In the genomic region with DNA sequence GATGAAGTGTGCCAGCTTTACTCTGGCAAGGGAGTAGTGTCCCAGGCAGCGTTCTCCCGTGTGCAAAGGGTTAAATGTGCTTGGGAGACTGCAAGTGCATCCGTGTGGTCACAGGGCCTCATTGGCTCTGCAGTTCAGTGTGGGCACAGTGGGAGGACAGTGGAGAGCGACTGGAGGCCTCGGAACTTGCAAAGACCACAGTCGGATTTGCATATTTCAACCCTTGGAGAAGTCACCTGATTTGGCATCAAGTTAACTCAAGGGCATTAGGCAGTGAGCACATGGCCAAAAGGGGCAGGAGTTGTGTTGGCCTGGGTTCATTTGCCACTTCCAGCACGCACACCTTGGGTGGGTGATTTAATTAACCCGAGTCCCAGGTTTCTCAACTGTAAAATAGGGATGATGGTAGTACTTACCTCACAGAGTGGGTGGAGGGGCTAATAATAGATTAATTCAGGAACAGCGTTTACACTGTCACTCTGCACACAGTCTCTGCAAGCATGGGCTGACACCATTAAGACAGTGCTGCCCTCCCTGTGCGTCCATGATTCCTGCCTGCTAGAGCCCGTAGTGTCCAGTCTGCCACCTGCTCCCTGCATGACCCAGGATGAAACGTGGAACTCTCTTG, we compare ENCODE assay signal across 10 cellular contexts. TPM values are rescaled to one million over a fixed set of nuclear protein-coding genes. Genes with fewer than 3 reads are reported as not detected.
A peak's percentile ranks its signal among the peaks of the same experiment; 100 is the strongest.
DNase-seq lines count a peak whose midpoint lies in the region; ATAC-seq, FAIRE-seq and TF ChIP-seq lines count a peak whose summit lies in the region.
"Had no signal": no experiment of that assay in that cellular context is flagged by ENCODE, and none has a peak within 500 bp of the region (broad histone marks: within the 10 kb centered on the region; RNA-seq: fewer than 3 reads in every experiment).

No MANE protein-coding gene starts in this region.

- dilution Hi-C loops in IMR-90 (cut with HindIII; ENCODE audit: low sequenced_read_pairs, unreplicated experiment), result no loop called here

- RAD21 ChIA-PET in GM12878 (lab: Charles Lee; ENCODE audit: unreplicated experiment), result interaction anchor here (0.6 to 1.6 kb wide), 2 partner anchors 39 to 366 kb away, joined by 3 to 6 read pairs; no protein-coding TSS in a partner anchor

- H3K79me1 ChIP-seq in IMR-90 (ENCODE audit: low read depth in 1 of 2, low read length in 2 of 2) (peaks cover 22 to 61% of the 10 kb centered on the region in 2 experiments), neuronal stem cell (ENCODE audit: low read depth, low read length) (no peaks in the 10 kb centered on the region)

- H4K5ac ChIP-seq in IMR-90 (ENCODE audit: low read depth, low read length), result peak overlapping the region; percentile 53

- TF ChIP-seq CTCF in CD8-positive, alpha-beta T cell (IDR thresholded peaks at IDR 0.05), result no peak
- TF ChIP-seq CTCF in IMR-90 (conservative IDR thresholded peaks at IDR 0.05; ENCODE audit: low read depth, low read length), result no peak
- TF ChIP-seq CTCF in GM12878 (IDR thresholded peaks at IDR 0.05 in 2 of 3, conservative IDR thresholded peaks at IDR 0.05 in 1 of 3; ENCODE audit: control insufficient read depth in 2 of 3, extremely low read depth in 1 of 3, insufficient read depth in 1 of 3, low read depth in 3 of 3, low read length in 3 of 3), result no peak

- 0 out of 2 replicates have a peak overlapping the region, but pooled peaks have one; percentile 5 for H3K9ac ChIP-seq in IMR-90 (ENCODE audit: low read depth, low read length)
- no peak overlapping the region for H3K9ac ChIP-seq in GM12878 (ENCODE audit: control insufficient read depth, insufficient read depth, low read length)
- no peak overlapping the region for H3K9ac ChIP-seq in neuronal stem cell (ENCODE audit: low read depth, low read length, poor library complexity)

- intact Hi-C loops in CD8-positive, alpha-beta T cell (cut with DNase I, micrococcal nuclease), result no loop called here
- intact Hi-C loops in IMR-90 (cut with micrococcal nuclease), result loop anchor here (2.0 kb wide), 1 partner anchor 17 kb away; no protein-coding TSS in a partner anchor
- intact Hi-C loops in GM12878 (cut with micrococcal nuclease; ENCODE audit: unreplicated experiment), result no loop called here

- H2BK12ac ChIP-seq in neuronal stem cell (ENCODE audit: low read length), result no peak overlapping the region

- H3K9me3 Mint-ChIP-seq in CD8-positive, alpha-beta T cell, result no peaks in the 10 kb centered on the region

- peaks cover 8% of the 10 kb centered on the region; the same call in 1 of the 2 replicates for H4K20me1 ChIP-seq in IMR-90 (ENCODE audit: insufficient read depth, low read length)
- H4K20me1 ChIP-seq in GM12878 (ENCODE audit: control insufficient read depth, insufficient read depth), result no peaks in the 10 kb centered on the region

- in situ Hi-C loops in IMR-90 (cut with MboI; ENCODE audit: low sequenced_read_pairs) (no loop called here), GM12878 (cut with MboI) (no loop called here)

- H3K4me3 ChIP-seq in CD8-positive, alpha-beta T cell (ENCODE audit: low read depth, low read length), result no peak overlapping the region
- H3K4me3 ChIP-seq in IMR-90 (ENCODE audit: insufficient read depth, low read depth, low read length) (no peak overlapping the region), GM12878 (0 out of 2 replicates have a peak overlapping the region, but pooled peaks have one; percentile 8), neuronal stem cell (ENCODE audit: low read length in 2 of 2) (no peak overlapping the region)
- H3K4me3 ChIP-seq: colonic mucosa had no signal

- 60% methylated on average over 6 of the region's 12 CpGs; no CpG with 5 or more reads in 1 of the 2 experiments for WGBS in IMR-90 (ENCODE audit: extremely low coverage in 2 of 2, insufficient read length in 1 of 2), 2 experiments
- WGBS in GM12878 (ENCODE audit: insufficient coverage, insufficient replicate concordance, low lambda C conversion rate, missing lambda C conversion rate), result 32% methylated on average over 12 of the region's 12 CpGs
- no CpG with 5 or more reads among the region's 12 CpGs for WGBS in neuronal stem cell (ENCODE audit: extremely low coverage in 2 of 2, insufficient read length in 2 of 2, insufficient replicate concordance in 1 of 2), 2 donors

- H3K4me3 Mint-ChIP-seq in CD8-positive, alpha-beta T cell, result no peak overlapping the region

- H3K4me1 ChIP-seq in CD8-positive, alpha-beta T cell (ENCODE audit: insufficient read depth, low read length), result peaks cover 46% of the 10 kb centered on the region
- H3K4me1 ChIP-seq in IMR-90 (ENCODE audit: control insufficient read depth, insufficient read depth, low read length) (peaks cover 43% of the 10 kb centered on the region), GM12878 (ENCODE audit: control insufficient read depth, insufficient read depth, low read length) (peaks cover 71% of the 10 kb centered on the region), neuronal stem cell (ENCODE audit: control insufficient read depth in 2 of 2, insufficient read depth in 1 of 2, low read depth in 1 of 2, low read length in 2 of 2) (peaks cover 0 to 1% of the 10 kb centered on the region in 2 donors)

- H2AK9ac ChIP-seq in IMR-90 (replicated peaks; ENCODE audit: low read depth, low read length, poor library complexity), result peak overlapping the region; percentile 74

- H2BK120ac ChIP-seq in IMR-90 (ENCODE audit: low read depth, low read length) (peak overlapping the region; percentile 69), neuronal stem cell (ENCODE audit: low read depth, low read length) (no peak overlapping the region)

- SMC1A ChIA-PET in GM12878 (lab: Charles Lee; ENCODE audit: uncharacterized antibody, unreplicated experiment), result interaction anchor here (1.5 to 8.8 kb wide), 3 partner anchors 7 to 19 kb away, joined by 4 to 148 read pairs (median 10); partner anchors contain the start of gene JADE2

- peaks cover 82% of the 10 kb centered on the region for H3K36me3 Mint-ChIP-seq in CD8-positive, alpha-beta T cell

- H2BK20ac ChIP-seq in IMR-90 (ENCODE audit: low read depth, low read length), result peak overlapping the region; percentile 57

- H4K8ac ChIP-seq in IMR-90 (ENCODE audit: low read depth in 2 of 2, low read length in 2 of 2), result peak overlapping the region in 1 of 2 experiments; percentile 41; a peak in 2 of 4 replicates
- no peak overlapping the region for H4K8ac ChIP-seq in neuronal stem cell (ENCODE audit: low read depth, low read length)

- H3K27ac ChIP-seq in CD8-positive, alpha-beta T cell (ENCODE audit: low read depth, low read length), result no peak overlapping the region
- H3K27ac ChIP-seq in IMR-90 (ENCODE audit: insufficient read depth, low read length) (peak overlapping the region; percentile 66), GM12878 (ENCODE audit: control insufficient read depth, insufficient read depth) (peak overlapping the region; percentile 35; the same call in 1 of the 2 replicates), neuronal stem cell (replicated peaks; ENCODE audit: low read length) (no peak overlapping the region)
- H3K27ac ChIP-seq: colonic mucosa had no signal

- peak overlapping the region; percentile 75 for H3K18ac ChIP-seq in IMR-90 (ENCODE audit: low read depth, low read length)
- no peak overlapping the region for H3K18ac ChIP-seq in neuronal stem cell (ENCODE audit: low read length)

- H2BK15ac ChIP-seq in IMR-90 (ENCODE audit: low read depth, low read length) (peak overlapping the region; percentile 42; the same call in 2 of the 3 replicates), neuronal stem cell (ENCODE audit: low read length) (no peak overlapping the region)

- peak overlapping the region; percentile 5; the same call in 1 of the 2 replicates for H3K56ac ChIP-seq in IMR-90 (ENCODE audit: extremely low read depth, insufficient read depth, low read length)

- FAIRE-seq in GM12878 (lab: Jason Lieb, UNC), result no peak

- POLR2A ChIA-PET in CD8-positive, alpha-beta T cell (lab: Charles Lee), result interaction anchor here (0.7 kb wide), 1 partner anchor 23 kb away, joined by 5 read pairs; no protein-coding TSS in a partner anchor
- POLR2A ChIA-PET in IMR-90 (lab: Charles Lee; ENCODE audit: unreplicated experiment), result no interaction called here
- POLR2A ChIA-PET in GM12878 (lab: Charles Lee), result interaction anchor here (0.5 to 2.0 kb wide), 3 partner anchors 17 to 400 kb away, joined by 5 to 11 read pairs (median 6); no protein-coding TSS in a partner anchor

- no peaks in the 10 kb centered on the region for H3K27me3 ChIP-seq in CD8-positive, alpha-beta T cell (ENCODE audit: insufficient read depth, low read length)
- H3K27me3 ChIP-seq in IMR-90 (ENCODE audit: control insufficient read depth, insufficient read depth, low read length), result no peaks in the 10 kb centered on the region
- no peaks in the 10 kb centered on the region for H3K27me3 ChIP-seq in GM12878 (replicated peaks in 1 of 2; ENCODE audit: control insufficient read depth in 2 of 2, insufficient read depth in 2 of 2, low read length in 1 of 2)
- peaks cover 0 to 2% (median 0%) of the 10 kb centered on the region in 3 experiments for H3K27me3 ChIP-seq in neuronal stem cell (ENCODE audit: control insufficient read depth in 3 of 3, insufficient read depth in 3 of 3, low read depth in 1 of 3, low read length in 3 of 3)
- H3K27me3 ChIP-seq: colonic mucosa had no signal

- peaks cover 77% of the 10 kb centered on the region for H3K79me2 ChIP-seq in GM12878 (ENCODE audit: control insufficient read depth, insufficient read depth, low read length)

- peak overlapping the region; percentile 42; the same call in 1 of the 2 replicates for H3K4me2 ChIP-seq in IMR-90 (ENCODE audit: low read depth, low read length)
- peak overlapping the region; percentile 6 for H3K4me2 ChIP-seq in GM12878 (ENCODE audit: control insufficient read depth, insufficient read depth)
- H3K4me2 ChIP-seq in neuronal stem cell (ENCODE audit: insufficient read depth, low read length, poor library complexity, severe bottlenecking), result no peak overlapping the region

- H3K36me3 ChIP-seq in CD8-positive, alpha-beta T cell (ENCODE audit: insufficient read depth, low read length), result peaks cover 48% of the 10 kb centered on the region
- H3K36me3 ChIP-seq in IMR-90 (ENCODE audit: control insufficient read depth, insufficient read depth, low read length) (peaks cover 15% of the 10 kb centered on the region), GM12878 (ENCODE audit: control insufficient read depth in 2 of 2, insufficient read depth in 2 of 2, low read length in 1 of 2) (peaks cover 3 to 7% of the 10 kb centered on the region in 2 experiments; a peak in 3 of 4 replicates), neuronal stem cell (replicated peaks in 1 of 2; ENCODE audit: control insufficient read depth in 2 of 2, insufficient read depth in 2 of 2, low read length in 2 of 2) (no peaks in the 10 kb centered on the region)
- H3K36me3 ChIP-seq: colonic mucosa had no signal

- no peak for TF ChIP-seq RAD21 in IMR-90 (IDR thresholded peaks at IDR 0.05; ENCODE audit: low read length)
- no peak for TF ChIP-seq RAD21 in GM12878 (IDR thresholded peaks at IDR 0.05; ENCODE audit: insufficient read depth, low read depth, low read length)

- no peak for TF ChIP-seq POLR2A in IMR-90 (IDR thresholded peaks at IDR 0.05; ENCODE audit: low read depth, low read length)
- no peak for TF ChIP-seq POLR2A in GM12878 (IDR thresholded peaks at IDR 0.05; ENCODE audit: low read depth, low read length)

- H3K14ac ChIP-seq in IMR-90 (replicated peaks; ENCODE audit: low read depth, low read length) (peak overlapping the region; percentile 64), neuronal stem cell (ENCODE audit: low read length) (peak overlapping the region; percentile 67)

- H3K23ac ChIP-seq in IMR-90 (ENCODE audit: low read depth, low read length) (peak overlapping the region; percentile 36; the same call in 1 of the 2 replicates), neuronal stem cell (ENCODE audit: low read depth, low read length, poor library complexity) (no peak overlapping the region)

- H2BK5ac ChIP-seq in IMR-90 (ENCODE audit: low read depth, low read length, poor library complexity, severe bottlenecking), result peak overlapping the region; percentile 78
- no peak overlapping the region for H2BK5ac ChIP-seq in neuronal stem cell (ENCODE audit: low read length)

- H4K91ac ChIP-seq in IMR-90 (ENCODE audit: insufficient read depth, low read depth, low read length) (peak overlapping the region; percentile 77), neuronal stem cell (ENCODE audit: low read depth, low read length, poor library complexity) (no peak overlapping the region)

- no peaks in the 10 kb centered on the region for H3K27me3 Mint-ChIP-seq in CD8-positive, alpha-beta T cell (ENCODE audit: low read depth)

- H3K4me1 Mint-ChIP-seq in CD8-positive, alpha-beta T cell (ENCODE audit: low read depth), result peaks cover 69% of the 10 kb centered on the region

- BruUV-seq in IMR-90 (replicated peaks; lab: Mats Ljungman, UMichigan) (no TSS peak), GM12878 (replicated peaks; lab: Mats Ljungman, UMichigan) (no TSS peak)

- H3K27ac Mint-ChIP-seq in CD8-positive, alpha-beta T cell, result peak overlapping the region; percentile 74

- no peaks in the 10 kb centered on the region for H3K9me3 ChIP-seq in CD8-positive, alpha-beta T cell (ENCODE audit: low read length)
- H3K9me3 ChIP-seq in IMR-90 (ENCODE audit: control insufficient read depth, insufficient read depth, low read length) (no peaks in the 10 kb centered on the region), GM12878 (replicated peaks; ENCODE audit: control insufficient read depth, insufficient read depth, low read length) (no peaks in the 10 kb centered on the region), neuronal stem cell (replicated peaks in 1 of 2; ENCODE audit: control insufficient read depth in 2 of 2, insufficient read depth in 1 of 2, low read depth in 1 of 2, low read length in 2 of 2) (no peaks in the 10 kb centered on the region)
- H3K9me3 ChIP-seq: colonic mucosa had no signal

- ATAC-seq in CD8-positive, alpha-beta T cell, result no peak
- ATAC-seq in IMR-90 (ENCODE audit: low read depth) (no peak), GM12878 (no peak), GM19397 (IDR thresholded peaks at IDR 0.05; ENCODE audit: unreplicated experiment) (no peak)

- no peak for DNase-seq in CD8-positive, alpha-beta T cell
- DNase-seq in IMR-90 (no peak), GM12878 (ENCODE audit: low read depth, low spot score) (no peak), neuronal stem cell (ENCODE audit: low spot score) (no peak), Kasumi-1 (lab: John Stamatoyannopoulos, UW) (no peak), middle frontal gyrus (ENCODE audit: extremely low spot score, low spot score) (no peak)
- DNase-seq: colonic mucosa, retina, T-helper 1 cell had no signal

- H3K4ac ChIP-seq in IMR-90 (ENCODE audit: low read depth, low read length) (peak overlapping the region; percentile 63), neuronal stem cell (ENCODE audit: low read length) (no peak overlapping the region)

- CTCF ChIA-PET in CD8-positive, alpha-beta T cell (lab: Charles Lee), result interaction anchor here (1.0 to 1.5 kb wide), 3 partner anchors 27 to 245 kb away, joined by 3 read pairs; no protein-coding TSS in a partner anchor
- CTCF ChIA-PET in IMR-90 (lab: Yijun Ruan, JAX), result no interaction called here
- CTCF ChIA-PET in GM12878 (lab: Yijun Ruan, JAX), result interaction anchor here (1.4 to 9.9 kb wide), 3 partner anchors 17 to 101 kb away, joined by 4 to 145 read pairs (median 11); partner anchors contain the start of gene JADE2

- peak overlapping the region; percentile 4 for H2AFZ ChIP-seq in IMR-90 (replicated peaks; ENCODE audit: low read length, poor library complexity)
- H2AFZ ChIP-seq in GM12878 (ENCODE audit: control insufficient read depth, low read depth, low read length), result no peak overlapping the region
- H2AFZ ChIP-seq in neuronal stem cell (ENCODE audit: low read length), result no peak overlapping the region

- peak overlapping the region; percentile 92 for H2AK5ac ChIP-seq in IMR-90 (ENCODE audit: low read depth, low read length)
- H2AK5ac ChIP-seq in neuronal stem cell (ENCODE audit: low read depth, low read length), result no peak overlapping the region

- no peak for TF ChIP-seq EP300 in GM12878 (IDR thresholded peaks at IDR 0.05; ENCODE audit: borderline replicate concordance in 1 of 2, control insufficient read depth in 1 of 2, low read depth in 2 of 2, low read length in 2 of 2)

- H3K9me1 ChIP-seq in IMR-90 (ENCODE audit: insufficient read depth, low read length), result peaks cover 41% of the 10 kb centered on the region

RNA-seq across cellular contexts. Expression of gene JADE2, which starts 22.6 kb away (rescaled TPM):
- 100 to 1,000 TPM; 126 to 133 TPM for total RNA-seq in CD8-positive, alpha-beta T cell
- total RNA-seq in IMR-90 (2012; rRNA removed) (13.9 and 14.9 TPM in 2 replicates), GM12878 (2014; rRNA removed) (35.9 and 40.0 TPM in 2 replicates), GM12878 (2014; rRNA removed; fragmentation: Illumina TruSeq; extraction: Trizol) (19.9 and 23.6 TPM in 2 replicates), GM12878 (2021) (66.1 and 67.0 TPM in 2 replicates)
- polyA plus RNA-seq in IMR-90 (2012; rRNA removed) (13.3 and 16.7 TPM in 2 replicates), GM12878 (2011; rRNA removed) (18.7 and 31.5 TPM in 2 replicates), GM12878 (2014; fragmentation: Illumina TruSeq; extraction: Trizol) (11.3 and 21.2 TPM in 2 replicates), GM12878 (2014; fragmentation: Nextera tagmentation; extraction: Ambion mirVana) (1 to 10 TPM; 1.5 to 2.3 TPM), GM12878 (2014; rRNA removed) (35.3 and 46.9 TPM in 2 replicates), GM12878 (2016; fragmentation: Nextera tagmentation; extraction: Ambion mirVana) (10 to 100 TPM; 13.1 to 15.6 TPM)
- 10.0 and 16.8 TPM in 2 replicates for polyA plus RNA-seq in IMR-90 (2012; cell fraction: cytosol; rRNA removed)
- 19.0 and 26.8 TPM in 2 replicates for polyA plus RNA-seq in IMR-90 (2012; cell fraction: nucleus; rRNA removed; ENCODE audit: low replicate concordance)
- total RNA-seq in GM12878 (2013; cell fraction: nucleolus; rRNA removed), result 71.9 and 78.0 TPM in 2 replicates
- polyA plus RNA-seq in GM12878 (2011; ENCODE audit: low read depth), result 9.3 TPM
- 32.4 and 44.8 TPM in 2 replicates for polyA plus RNA-seq in GM12878 (2011; cell fraction: cytosol; rRNA removed)
- 47.8 and 58.6 TPM in 2 replicates for polyA plus RNA-seq in GM12878 (2011; cell fraction: nucleus; rRNA removed)
- polyA plus RNA-seq in GM12878 (2012), result 22.9 and 26.2 TPM in 2 replicates
- 47.3 and 68.9 TPM in 2 replicates for polyA minus RNA-seq in GM12878 (2011; rRNA and poly(A)+ RNA removed)
- polyA minus RNA-seq in GM12878 (2011; cell fraction: cytosol; rRNA and poly(A)+ RNA removed), result 22.5 and 26.8 TPM in 2 replicates
- 21.9 and 35.7 TPM in 2 replicates for polyA minus RNA-seq in GM12878 (2011; cell fraction: nucleus; rRNA and poly(A)+ RNA removed)
- 1.5 TPM for polyA plus RNA-seq in neuronal stem cell (2013, experiment 1 of 2)
- polyA plus RNA-seq in neuronal stem cell (2013, experiment 2 of 2), result 1.3 TPM

Comparison
In these comparisons a context has a peak if more than half of its experiments do, and no peak if none do; other contexts are left out.
1. H3K27ac ChIP-seq: peak in IMR-90 (single experiment) and GM12878 (single experiment); none in CD8-positive, alpha-beta T cell (single experiment) and neuronal stem cell (single experiment).